Comparison of ENCODE assay signal across 9 cellular contexts in the genomic region with DNA sequence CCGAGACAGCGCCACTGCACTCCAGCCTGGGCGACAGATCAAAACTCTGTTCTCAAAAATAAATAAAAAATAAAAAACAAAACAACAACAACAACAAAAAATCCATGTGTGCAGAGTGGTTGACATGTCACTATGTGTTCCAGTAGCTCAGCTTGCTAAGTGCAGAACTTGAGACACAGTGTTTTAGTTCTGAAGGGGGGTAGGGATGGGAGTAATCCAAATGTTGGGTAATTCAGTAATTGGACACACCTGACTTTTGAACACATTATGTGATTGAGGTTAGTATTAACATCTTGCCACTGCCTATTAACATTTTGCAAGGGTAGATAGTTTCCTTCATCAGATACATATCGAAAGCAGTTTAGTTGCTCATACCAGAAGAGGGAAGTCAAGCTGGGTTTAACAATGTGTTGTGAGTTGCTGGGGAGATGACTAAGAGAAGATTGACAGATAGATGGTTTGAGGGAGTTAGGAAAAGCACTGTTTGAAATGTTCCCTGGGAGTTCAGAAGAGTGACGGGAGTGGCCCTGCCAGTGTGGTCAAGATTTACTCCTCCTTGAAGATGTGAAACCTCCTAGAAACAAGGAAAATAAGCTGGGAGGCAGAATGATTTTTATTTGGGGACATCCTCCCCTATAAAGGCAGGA. TPM values are rescaled to one million over a fixed set of nuclear protein-coding genes. Genes with fewer than 3 reads are reported as not detected.
DNase-seq lines count a peak whose midpoint lies in the region; ATAC-seq and TF ChIP-seq lines count a peak whose summit lies in the region.
"Had no signal": no experiment of that assay in that cellular context is flagged by ENCODE, and none has a peak within 500 bp of the region (broad histone marks: within the 10 kb centered on the region; RNA-seq: fewer than 3 reads in every experiment).

No MANE protein-coding gene starts in this region.

- H3K4me1 ChIP-seq in CD8-positive, alpha-beta T cell (ENCODE audit: insufficient read depth, low read length), result peaks cover 41% of the 10 kb centered on the region

- peaks cover 31% of the 10 kb centered on the region for H3K4me1 Mint-ChIP-seq in CD8-positive, alpha-beta T cell (ENCODE audit: low read depth)

- peak in 1 of 7 experiments; percentile 2 for DNase-seq in CD8-positive, alpha-beta T cell
- DNase-seq in foreskin fibroblast (peak; percentile 65 to 81), sciatic nerve (ENCODE audit: low spot score) (no peak), foreskin melanocyte (no peak), cerebellar nuclear complex (lab: John Stamatoyannopoulos, UW) (no peak)

- intact Hi-C loops in CD8-positive, alpha-beta T cell (cut with DNase I, micrococcal nuclease), result loop anchor here (1.0 to 10.0 kb wide), 9 partner anchors 42 to 774 kb away; partner anchors contain the start of genes FOCAD (in 2 of the 2), MLLT3 (in 2 of the 2) and MTAP (in 2 of the 2)
- intact Hi-C loops in sciatic nerve (cut with DNase I), result no loop called here

- no peak for TF ChIP-seq CTCF in CD8-positive, alpha-beta T cell (IDR thresholded peaks at IDR 0.05)
- TF ChIP-seq CTCF in WI38 (IDR thresholded peaks at IDR 0.05; ENCODE audit: low read depth, low read length) (no peak), foreskin fibroblast (IDR thresholded peaks at IDR 0.05; ENCODE audit: low read depth, low read length) (no peak)

- no peaks in the 10 kb centered on the region for H3K9me3 Mint-ChIP-seq in CD8-positive, alpha-beta T cell

- H3K4me3 ChIP-seq in CD8-positive, alpha-beta T cell (ENCODE audit: low read depth, low read length), result peak overlapping the region; percentile 94
- H3K4me3 ChIP-seq in WI38 (ENCODE audit: low read depth, low read length), result peak overlapping the region; percentile 42
- peak overlapping the region; percentile 67 to 76 for H3K4me3 ChIP-seq in foreskin fibroblast (ENCODE audit: low read depth in 1 of 2, low read length in 2 of 2)
- H3K4me3 ChIP-seq: SK-N-MC had no signal

- H3K9me3 ChIP-seq in CD8-positive, alpha-beta T cell (ENCODE audit: low read length), result no peaks in the 10 kb centered on the region

- no peaks in the 10 kb centered on the region for H3K27me3 Mint-ChIP-seq in CD8-positive, alpha-beta T cell (ENCODE audit: low read depth)

- no peaks in the 10 kb centered on the region for H3K27me3 ChIP-seq in CD8-positive, alpha-beta T cell (ENCODE audit: insufficient read depth, low read length)

- CTCF ChIA-PET in CD8-positive, alpha-beta T cell (lab: Charles Lee), result no interaction called here

- POLR2A ChIA-PET in CD8-positive, alpha-beta T cell (lab: Charles Lee), result interaction anchor here (1.1 to 1.7 kb wide), 6 partner anchors 11 to 408 kb away, joined by 3 to 7 read pairs (median 4); partner anchors contain the start of gene MLLT3

- H3K4me3 Mint-ChIP-seq in CD8-positive, alpha-beta T cell, result no peak overlapping the region

- peak overlapping the region; percentile 79 for H3K27ac ChIP-seq in CD8-positive, alpha-beta T cell (ENCODE audit: low read depth, low read length)
- H3K27ac ChIP-seq: SK-N-MC had no signal

- ATAC-seq in CD8-positive, alpha-beta T cell, result peak; percentile 54
- peak; percentile 70 for ATAC-seq in GM19043 (IDR thresholded peaks at IDR 0.05; ENCODE audit: low read depth, unreplicated experiment)
- ATAC-seq in HG03139 (IDR thresholded peaks at IDR 0.05; ENCODE audit: unreplicated experiment), result peak; percentile 66
- ATAC-seq in sciatic nerve, result peak; percentile 71

- H3K36me3 Mint-ChIP-seq in CD8-positive, alpha-beta T cell, result peaks cover 26% of the 10 kb centered on the region

- H3K36me3 ChIP-seq in CD8-positive, alpha-beta T cell (ENCODE audit: insufficient read depth, low read length), result no peaks in the 10 kb centered on the region

- no peak overlapping the region for H3K27ac Mint-ChIP-seq in CD8-positive, alpha-beta T cell

RNA-seq across cellular contexts. Expression of gene HACD4, which starts 0.9 kb away (rescaled TPM):
- 1 to 10 TPM; 5.9 to 6.3 TPM for total RNA-seq in CD8-positive, alpha-beta T cell
- 6.4 TPM for total RNA-seq in sciatic nerve

RNA-seq across cellular contexts. Expression of gene IFNB1, which starts 47.2 kb away (rescaled TPM):
- total RNA-seq in CD8-positive, alpha-beta T cell, result not detected
- not detected for total RNA-seq in sciatic nerve

Comparison
In these comparisons a context has a peak if more than half of its experiments do, and no peak if none do; other contexts are left out.
1. DNase-seq: peak in foreskin fibroblast (2 of 2); none in sciatic nerve (single experiment), foreskin melanocyte (single experiment) and cerebellar nuclear complex (0 of 2).
2. H3K4me3 ChIP-seq: peak in every context shown above with its lines; median percentile 94 in CD8-positive, alpha-beta T cell; 72 in foreskin fibroblast; 42 in WI38.
3. Peak in every context shown above with its lines, with median percentiles within 50 percentile points of each other: ATAC-seq.